In genomic region chr6:164129218-164129617, GRCh38 we compare ENCODE assay signal across 6 cellular contexts.
"Had no signal": no experiment of that assay in that cellular context is flagged by ENCODE, and none has a peak within 500 bp of the region (broad histone marks: within the 10 kb centered on the region; RNA-seq: fewer than 3 reads in every experiment).

No MANE protein-coding gene starts in this region.

- H3K4me3 ChIP-seq: K562 had no signal

- DNase-seq: IMR-90, KBM-7, KG1 had no signal

- H3K27ac ChIP-seq: HL-60 had no signal

- ATAC-seq: HepG2, K562 had no signal
